ENCODE assay signal across 25 cellular contexts in genomic region chr7:86773309-86773708, GRCh38.
DNase-seq lines count a peak whose midpoint lies in the region; ATAC-seq and TF ChIP-seq lines count a peak whose summit lies in the region.
"Had no signal": no experiment of that assay in that cellular context is flagged by ENCODE, and none has a peak within 500 bp of the region (broad histone marks: within the 10 kb centered on the region; RNA-seq: fewer than 3 reads in every experiment).

No MANE protein-coding gene starts in this region.

- H3K4me3 ChIP-seq in testis (no peak overlapping the region), tibial nerve (no peak overlapping the region)
- H3K4me3 ChIP-seq: GM23338, HAP-1, SK-N-MC had no signal

- peak; percentile 33 for DNase-seq in left kidney (ENCODE audit: low read depth, low spot score)
- DNase-seq in testis, result no peak
- DNase-seq in NCI-H1694 (lab: John Stamatoyannopoulos, UW), result no peak
- no peak for DNase-seq in tibial nerve (ENCODE audit: low spot score in 2 of 2)
- DNase-seq: C1 segment of cervical spinal cord; CD4-positive, alpha-beta memory T cell; COR-L47; DMS53; IMR-90; MM.1S; NCI-H1417; NCI-H187; NCI-H2081 treated with DMSO at 0.1 percent for 48 hours; NCI-H2171; NCI-H345; NCI-H524; NCI-H774; SIG-M5 had no signal

- H3K27ac ChIP-seq in testis, result no peak overlapping the region
- H3K27ac ChIP-seq in tibial nerve, result no peak overlapping the region
- H3K27ac ChIP-seq: KMS-11, SK-N-MC had no signal

- no peak for TF ChIP-seq EP300 in tibial nerve (IDR thresholded peaks at IDR 0.05)

- TF ChIP-seq CTCF in testis (IDR thresholded peaks at IDR 0.05), result no peak
- TF ChIP-seq CTCF in tibial nerve (IDR thresholded peaks at IDR 0.05), result no peak

- no peak for TF ChIP-seq POLR2A in testis (IDR thresholded peaks at IDR 0.05)
- TF ChIP-seq POLR2A in tibial nerve (IDR thresholded peaks at IDR 0.05), result no peak

- ATAC-seq in GM18868 (IDR thresholded peaks at IDR 0.05; ENCODE audit: unreplicated experiment) (peak; percentile 30), GM21576 (IDR thresholded peaks at IDR 0.05; ENCODE audit: unreplicated experiment) (peak; percentile 46), HG03025 (IDR thresholded peaks at IDR 0.05; ENCODE audit: low FRiP score, unreplicated experiment) (peak; percentile 43)
- ATAC-seq: GM23338 had no signal

- H3K9me3 ChIP-seq in testis, result no peaks in the 10 kb centered on the region
- H3K9me3 ChIP-seq in tibial nerve, result no peaks in the 10 kb centered on the region
- H3K9me3 ChIP-seq: HAP-1 had no signal

- H3K36me3 ChIP-seq in testis (ENCODE audit: low read depth, missing control alignments) (no peaks in the 10 kb centered on the region), tibial nerve (no peaks in the 10 kb centered on the region)
- H3K36me3 ChIP-seq: HAP-1 had no signal

- H3K27me3 ChIP-seq in testis (no peaks in the 10 kb centered on the region), tibial nerve (no peaks in the 10 kb centered on the region)

- no peaks in the 10 kb centered on the region for H3K4me1 ChIP-seq in testis
- H3K4me1 ChIP-seq in tibial nerve, result no peaks in the 10 kb centered on the region
- H3K4me1 ChIP-seq: HAP-1 had no signal

- intact Hi-C loops in testis (cut with DNase I; ENCODE audit: low total_unique reads), result no loop called here
